9 cellular contexts compared by ENCODE assay signal in genomic region chr12:51391047-51391837, GRCh38. TPM values are rescaled to one million over a fixed set of nuclear protein-coding genes. Genes with fewer than 3 reads are reported as not detected.
DNase-seq lines count a peak whose midpoint lies in the region; ATAC-seq, FAIRE-seq and TF ChIP-seq lines count a peak whose summit lies in the region.
"Had no signal": no experiment of that assay in that cellular context is flagged by ENCODE, and none has a peak within 500 bp of the region (broad histone marks: within the 10 kb centered on the region; RNA-seq: fewer than 3 reads in every experiment).

TSS of gene GALNT6 (minus strand) at chr12:51391406. CDS start at chr12:51379781, 11,625 bp downstream.

- H3K4me1 ChIP-seq in foreskin keratinocyte (peaks cover 32% of the 10 kb centered on the region), pancreas (no peaks in the 10 kb centered on the region), transverse colon (peaks cover 0 to 37% (median 24%) of the 10 kb centered on the region in 4 donors)

- DNase-seq in NCI-H2081 (lab: John Stamatoyannopoulos, UW) (peak; percentile 30 to 59), NCI-H2081 treated with DMSO at 0.1 percent for 48 hours (lab: John Stamatoyannopoulos, UW) (no peak), RKO (ENCODE audit: low spot score) (peak; percentile 90), foreskin keratinocyte (peak; percentile 32 to 59), pancreas (peak; percentile 71 to 92 (median 82)), transverse colon (peak; percentile 87)

- no peaks in the 10 kb centered on the region for H3K9me3 Mint-ChIP-seq in activated T-helper 17 cell treated with anti-CD3 and anti-CD28 coated beads, Interleukin-2, amount 50 U/mL, for 72 hours

- TF ChIP-seq EP300 in transverse colon (IDR thresholded peaks at IDR 0.05; ENCODE audit: low read depth): no peak

- no peaks in the 10 kb centered on the region for H3K36me3 Mint-ChIP-seq in activated T-helper 17 cell treated with anti-CD3 and anti-CD28 coated beads, Interleukin-2, amount 50 U/mL, for 72 hours (ENCODE audit: low read depth)

- FAIRE-seq in pancreas (lab: Jason Lieb, UNC): no peak

- WGBS in pancreas, 2 donors: 1 to 3% methylated on average over 49 to 57 of the region's 57 CpGs
- WGBS in transverse colon (ENCODE audit: low coverage in 1 of 2), 2 donors: 6% methylated on average over 36 of the region's 57 CpGs; no CpG with 5 or more reads in 1 of the 2 donors

- TF ChIP-seq POLR2A in transverse colon (IDR thresholded peaks at IDR 0.05): peak; percentile 34

- peak; percentile 37 for ATAC-seq in HG03108 (IDR thresholded peaks at IDR 0.05; ENCODE audit: unreplicated experiment)
- ATAC-seq in activated T-helper 17 cell treated with anti-CD3 and anti-CD28 coated beads, Interleukin-2, amount 50 U/mL, for 72 hours (replicated peaks): peak; percentile 56
- ATAC-seq in foreskin keratinocyte: peak; percentile 49
- ATAC-seq in pancreas: peak; percentile 91 to 92 (median 92)

- TF ChIP-seq CTCF in foreskin keratinocyte (conservative IDR thresholded peaks at IDR 0.05) (no peak), pancreas (IDR thresholded peaks at IDR 0.05) (no peak), transverse colon (IDR thresholded peaks at IDR 0.05) (peak in 1 of 5 experiments; percentile 19)

- H3K27me3 Mint-ChIP-seq in activated T-helper 17 cell treated with anti-CD3 and anti-CD28 coated beads, Interleukin-2, amount 50 U/mL, for 72 hours: no peaks in the 10 kb centered on the region

- peak within 1 kb of the TSS; percentile 76 for H3K27ac Mint-ChIP-seq in activated T-helper 17 cell treated with anti-CD3 and anti-CD28 coated beads, Interleukin-2, amount 50 U/mL, for 72 hours

- H3K9me3 ChIP-seq in pancreas: no peaks in the 10 kb centered on the region
- H3K9me3 ChIP-seq in transverse colon: no peaks in the 10 kb centered on the region

- no peaks in the 10 kb centered on the region for H3K36me3 ChIP-seq in pancreas
- H3K36me3 ChIP-seq in transverse colon: no peaks in the 10 kb centered on the region

- peak within 1 kb of the TSS; percentile 84 for H3K4me3 Mint-ChIP-seq in activated T-helper 17 cell treated with anti-CD3 and anti-CD28 coated beads, Interleukin-2, amount 50 U/mL, for 72 hours

- H3K27me3 ChIP-seq in foreskin keratinocyte: no peaks in the 10 kb centered on the region
- H3K27me3 ChIP-seq in pancreas: no peaks in the 10 kb centered on the region
- H3K27me3 ChIP-seq in transverse colon: peaks cover 7% of the 10 kb centered on the region

- intact Hi-C loops in pancreas (cut with DNase I): no loop called here
- intact Hi-C loops in transverse colon (cut with DNase I; ENCODE audit: low total_unique reads): no loop called here

- peak within 1 kb of the TSS; percentile 60 for H3K27ac ChIP-seq in foreskin keratinocyte
- peak within 1 kb of the TSS; percentile 22 to 67 (median 40) for H3K27ac ChIP-seq in pancreas
- H3K27ac ChIP-seq in transverse colon: peak within 1 kb of the TSS; percentile 69 to 76 (median 73)
- H3K27ac ChIP-seq: C4-2B had no signal

- H3K4me3 ChIP-seq in pancreas (peak within 1 kb of the TSS; percentile 52 to 89 (median 70)), transverse colon (peak within 1 kb of the TSS; percentile 43 to 70 (median 65))

- in situ Hi-C loops in transverse colon (cut with MboI; ENCODE audit: low pct_ligation_motif_present in 1 of 4, low pct_unique_long_range_greater_than_20kb in 1 of 4, low sequenced_read_pairs in 3 of 4): no loop called here

- peaks cover 49% of the 10 kb centered on the region for H3K4me1 Mint-ChIP-seq in activated T-helper 17 cell treated with anti-CD3 and anti-CD28 coated beads, Interleukin-2, amount 50 U/mL, for 72 hours

RNA-seq across cellular contexts. Expression of gene GALNT6, which starts in this region (rescaled TPM):
- total RNA-seq in activated T-helper 17 cell treated with anti-CD3 and anti-CD28 coated beads, Interleukin-2, amount 50 U/mL, for 72 hours: 1 to 10 TPM; 6.2 to 7.2 TPM
- total RNA-seq in foreskin keratinocyte (73.4 and 95.8 TPM in 2 replicates), pancreas (10 to 100 TPM in 3 of 6 donors, 1 to 10 TPM in 3; 8.9 to 16.6 (median 10.6) TPM), transverse colon (10 to 100 TPM; 17.5 to 52.7 (median 26.8) TPM)
- polyA plus RNA-seq in foreskin keratinocyte (25.2 and 26.0 TPM in 2 replicates), pancreas (1 to 10 TPM; 2.7 to 5.4 TPM)

Comparison
In these comparisons a context has a peak if more than half of its experiments do, and no peak if none do; other contexts are left out.
1. ATAC-seq: peak in every context shown above with its lines; median percentile 92 in pancreas; 56 in activated T-helper 17 cell treated with anti-CD3 and anti-CD28 coated beads, Interleukin-2, amount 50 U/mL, for 72 hours; 49 in foreskin keratinocyte; 37 in HG03108.